ENCODE assay signal across 8 cellular contexts in the genomic region with DNA sequence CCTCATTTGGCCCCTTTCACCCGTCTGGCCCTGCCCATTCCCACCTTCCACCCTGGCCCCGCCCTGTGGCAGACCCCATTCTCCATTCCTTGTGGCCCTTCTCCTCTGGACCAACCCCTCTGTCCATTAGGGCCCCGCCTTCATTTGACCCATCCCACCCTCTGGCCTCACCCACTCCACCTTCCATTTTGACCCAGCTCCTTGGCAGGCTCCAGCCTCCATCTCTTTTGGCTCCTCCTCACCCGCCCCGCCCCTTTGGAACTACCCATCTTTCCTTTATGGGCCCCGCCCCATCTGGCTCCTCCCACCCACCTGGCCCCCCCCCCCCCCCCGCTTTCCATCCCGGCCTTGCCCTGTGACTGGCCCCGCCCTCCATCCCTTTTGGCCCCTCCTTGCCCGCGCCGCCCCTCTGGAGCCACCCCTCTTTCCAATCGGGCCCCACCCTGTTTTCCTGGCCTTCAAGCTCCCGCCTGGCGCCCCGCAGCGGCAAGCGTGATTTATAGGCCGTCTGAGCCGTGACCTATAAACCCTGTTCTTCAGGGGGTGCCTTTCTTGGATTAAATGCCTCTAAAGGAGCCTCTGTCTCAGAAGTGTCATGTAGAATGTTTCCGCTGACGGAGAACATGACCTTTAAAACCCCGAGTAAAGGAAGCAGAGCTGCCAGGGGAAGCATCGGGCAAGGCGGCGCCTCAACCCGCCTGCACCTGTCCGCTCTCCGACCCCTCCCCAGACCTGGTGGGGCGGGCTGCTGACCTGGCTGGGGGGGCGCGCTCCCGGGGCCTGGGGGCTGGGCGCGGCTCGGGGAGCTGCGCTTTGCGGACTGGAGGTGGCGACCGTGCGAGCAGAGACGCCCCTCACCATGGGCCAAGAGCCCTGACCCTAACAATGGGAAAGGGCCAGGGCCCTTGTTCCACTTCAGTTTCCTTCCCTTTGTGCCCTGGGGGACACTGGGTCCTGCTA.
DNase-seq lines count a peak whose midpoint lies in the region; ATAC-seq and TF ChIP-seq lines count a peak whose summit lies in the region.

No MANE protein-coding gene starts in this region.

- TF ChIP-seq POLR2A in heart left ventricle (IDR thresholded peaks at IDR 0.05), result no peak

- peak in 1 of 12 donors; percentile 17 for TF ChIP-seq CTCF in heart left ventricle (IDR thresholded peaks at IDR 0.05)

- intact Hi-C loops in heart left ventricle (cut with DNase I), result loop anchor here in 1 of 10 donors (10.0 kb wide), 1 partner anchor 238 kb away; no protein-coding TSS in a partner anchor

- H3K9me3 ChIP-seq in heart left ventricle, result no peaks in the 10 kb centered on the region

- DNase-seq in COLO829 (ENCODE audit: low spot score) (peak; percentile 78), NCI-H2196 (lab: John Stamatoyannopoulos, UW; ENCODE audit: unreplicated experiment) (peak; percentile 57), heart left ventricle (peak; percentile 44 to 76 (median 74)), hippocampal formation (lab: John Stamatoyannopoulos, UW) (no peak), NCI-H510A treated with DMSO at 0.1 percent for 48 hours (lab: John Stamatoyannopoulos, UW) (no peak)
- peak; percentile 64 for DNase-seq in activated CD8-positive, alpha-beta memory T cell treated with anti-CD3 and anti-CD28 coated beads, Interleukin-2, amount 50 U/mL, for 4 hours
- peak; percentile 18 to 74 for DNase-seq in stimulated activated CD4-positive, alpha-beta T cell treated with anti-CD3 and anti-CD28 coated beads, Interleukin-12 subunit alpha, Interleukin-12 subunit beta, amount 100 ng/mL, for 24 hours (ENCODE audit: low read depth in 2 of 2)

- H3K4me1 ChIP-seq in heart left ventricle, result peaks cover 0 to 34% (median 12%) of the 10 kb centered on the region in 12 donors

- peaks cover 0 to 34% (median 10%) of the 10 kb centered on the region in 9 donors for H3K27me3 ChIP-seq in heart left ventricle

- no peaks in the 10 kb centered on the region for H3K36me3 ChIP-seq in heart left ventricle

- ATAC-seq in heart left ventricle (peak; percentile 38 to 68 (median 58)), GM21360 (IDR thresholded peaks at IDR 0.05; ENCODE audit: unreplicated experiment) (no peak)

- H3K27ac ChIP-seq in heart left ventricle, result peak overlapping the region in 1 of 12 donors; percentile 44

- 13 to 20% (median 17%) methylated on average over 34 to 42 of the region's 42 CpGs for WGBS in heart left ventricle, 4 donors

- H3K4me3 ChIP-seq in heart left ventricle, result peak overlapping the region in 6 of 12 donors; percentile 3 to 46 (median 24)

Comparison
In these comparisons a context has a peak if more than half of its experiments do, and no peak if none do; other contexts are left out.
1. DNase-seq: peak in COLO829 (single experiment), NCI-H2196 (single experiment), activated CD8-positive, alpha-beta memory T cell treated with anti-CD3 and anti-CD28 coated beads, Interleukin-2, amount 50 U/mL, for 4 hours (single experiment), heart left ventricle (5 of 5) and stimulated activated CD4-positive, alpha-beta T cell treated with anti-CD3 and anti-CD28 coated beads, Interleukin-12 subunit alpha, Interleukin-12 subunit beta, amount 100 ng/mL, for 24 hours (2 of 2); none in hippocampal formation (0 of 2) and NCI-H510A treated with DMSO at 0.1 percent for 48 hours (single experiment).